Comparison of ENCODE assay signal across 26 cellular contexts in genomic region chr1:92186081-92186480, GRCh38. TPM values are rescaled to one million over a fixed set of nuclear protein-coding genes. Genes with fewer than 3 reads are reported as not detected.
DNase-seq lines count a peak whose midpoint lies in the region; ATAC-seq, FAIRE-seq and TF ChIP-seq lines count a peak whose summit lies in the region.
"Had no signal": no experiment of that assay in that cellular context is flagged by ENCODE, and none has a peak within 500 bp of the region (broad histone marks: within the 10 kb centered on the region; RNA-seq: fewer than 3 reads in every experiment).

No MANE protein-coding gene starts in this region.

- H3K36me3 ChIP-seq in brain microvascular endothelial cell (replicated peaks), result no peaks in the 10 kb centered on the region
- H3K36me3 ChIP-seq in sigmoid colon, result peaks cover 0 to 22% (median 5%) of the 10 kb centered on the region in 4 donors
- H3K36me3 ChIP-seq in pancreas, result no peaks in the 10 kb centered on the region
- H3K36me3 ChIP-seq: colonic mucosa had no signal

- peak overlapping the region; percentile 47 for H3K27ac ChIP-seq in brain microvascular endothelial cell
- H3K27ac ChIP-seq in sigmoid colon, result no peak overlapping the region
- no peak overlapping the region for H3K27ac ChIP-seq in pancreas
- H3K27ac ChIP-seq: colonic mucosa, esophagus muscularis mucosa, heart right ventricle, upper lobe of right lung had no signal

- H3K4me3 ChIP-seq in AG09309 (ENCODE audit: control insufficient read depth, low read depth, low read length), result no peak overlapping the region
- H3K4me3 ChIP-seq in brain microvascular endothelial cell (ENCODE audit: low read depth, low read length), result no peak overlapping the region
- no peak overlapping the region for H3K4me3 ChIP-seq in sigmoid colon
- no peak overlapping the region for H3K4me3 ChIP-seq in pancreas
- H3K4me3 ChIP-seq: colonic mucosa, esophagus muscularis mucosa, heart right ventricle, upper lobe of right lung had no signal

- intact Hi-C loops in sigmoid colon (cut with DNase I), result no loop called here
- intact Hi-C loops in pancreas (cut with DNase I), result no loop called here

- H3K9me3 ChIP-seq in sigmoid colon (no peaks in the 10 kb centered on the region), pancreas (no peaks in the 10 kb centered on the region)
- H3K9me3 ChIP-seq: colonic mucosa, esophagus muscularis mucosa, heart right ventricle, upper lobe of right lung had no signal

- DNase-seq in AG09309 (ENCODE audit: low read depth) (peak; percentile 13), HCEC 1CT (peak; percentile 39), brain microvascular endothelial cell (peak; percentile 41), non-pigmented ciliary epithelial cell (ENCODE audit: low read depth) (peak; percentile 46), sigmoid colon (no peak), pancreas (no peak)
- no peak for DNase-seq in activated CD4-positive, CD25-positive, alpha-beta regulatory T cell treated with anti-CD3 and anti-CD28 coated beads, Interleukin-2, amount 50 U/mL, for 72 hours
- DNase-seq: activated CD4-positive, alpha-beta T cell treated with anti-CD3 and anti-CD28 coated beads for 36 hours; activated T-cell treated with anti-CD3 and anti-CD28 coated beads, Interleukin-2, amount 50 U/mL, for 72 hours; CD8-positive, alpha-beta T cell; colonic mucosa; heart right ventricle; Kasumi-1; naive thymus-derived CD4-positive, alpha-beta T cell; NCI-H1092; NCI-H187 treated with DMSO at 0.1 percent for 48 hours; NCI-H82; SHP77; stimulated activated CD8-positive, alpha-beta memory T cell treated with anti-CD3 and anti-CD28 coated beads, Interleukin-4, amount 100 ng/mL, for 48 hours; T-cell; upper lobe of right lung had no signal

- FAIRE-seq in pancreas (lab: Jason Lieb, UNC), result no peak
- FAIRE-seq: TTC549 had no signal

- in situ Hi-C loops in brain microvascular endothelial cell (cut with HindIII; ENCODE audit: low pct_ligation_motif_present, low sequenced_read_pairs), result no loop called here

- WGBS in sigmoid colon, 2 donors, result 95 to 97% methylated on average over 1 of the region's 1 CpG
- 88 to 95% methylated on average over 1 of the region's 1 CpG for WGBS in pancreas, 2 donors

- no peaks in the 10 kb centered on the region for H3K27me3 ChIP-seq in brain microvascular endothelial cell (replicated peaks)
- no peaks in the 10 kb centered on the region for H3K27me3 ChIP-seq in sigmoid colon
- no peaks in the 10 kb centered on the region for H3K27me3 ChIP-seq in pancreas
- H3K27me3 ChIP-seq: colonic mucosa, esophagus muscularis mucosa, heart right ventricle, upper lobe of right lung had no signal

- no peak for TF ChIP-seq POLR2A in sigmoid colon (IDR thresholded peaks at IDR 0.05)

- no peak for TF ChIP-seq CTCF in AG09309 (IDR thresholded peaks at IDR 0.05; ENCODE audit: control insufficient read depth, insufficient read depth, low read depth, low read length, missing control alignments)
- TF ChIP-seq CTCF in brain microvascular endothelial cell (IDR thresholded peaks at IDR 0.05; ENCODE audit: low read depth, low read length, missing control alignments), result no peak
- no peak for TF ChIP-seq CTCF in sigmoid colon (IDR thresholded peaks at IDR 0.05)
- no peak for TF ChIP-seq CTCF in pancreas (IDR thresholded peaks at IDR 0.05)

- no peak for TF ChIP-seq EP300 in sigmoid colon (IDR thresholded peaks at IDR 0.05)

- ATAC-seq in pancreas, result no peak
- ATAC-seq: activated CD4-positive, alpha-beta T cell treated with anti-CD3 and anti-CD28 coated beads for 36 hours; activated T-cell treated with anti-CD3 and anti-CD28 coated beads, Interleukin-2, amount 50 U/mL, for 72 hours; CD8-positive, alpha-beta T cell; heart right ventricle; naive thymus-derived CD4-positive, alpha-beta T cell; T-cell; upper lobe of right lung had no signal

- H3K4me1 ChIP-seq in sigmoid colon (no peaks in the 10 kb centered on the region), pancreas (no peaks in the 10 kb centered on the region)
- H3K4me1 ChIP-seq: colonic mucosa, esophagus muscularis mucosa, heart right ventricle, upper lobe of right lung had no signal

RNA-seq across cellular contexts. Expression of gene C1orf146, which starts 31.6 kb away (rescaled TPM):
- not detected for total RNA-seq in sigmoid colon
- polyA plus RNA-seq in sigmoid colon, result not detected
- not detected for total RNA-seq in pancreas
- not detected for polyA plus RNA-seq in pancreas
- total RNA-seq: activated CD4-positive, alpha-beta T cell treated with anti-CD3 and anti-CD28 coated beads for 36 hours; activated T-cell treated with anti-CD3 and anti-CD28 coated beads, Interleukin-2, amount 50 U/mL, for 72 hours; CD8-positive, alpha-beta T cell; colonic mucosa; esophagus muscularis mucosa; heart right ventricle; mesenteric fat pad; naive thymus-derived CD4-positive, alpha-beta T cell; OCI-LY7; omental fat pad; T-cell; upper lobe of right lung had no signal
- polyA plus RNA-seq: heart right ventricle; naive thymus-derived CD4-positive, alpha-beta T cell had no signal

Comparison
In these comparisons a context has a peak if more than half of its experiments do, and no peak if none do; other contexts are left out.
1. DNase-seq: peak in AG09309 (single experiment), HCEC 1CT (single experiment), brain microvascular endothelial cell (single experiment) and non-pigmented ciliary epithelial cell (single experiment); none in sigmoid colon (single experiment), pancreas (0 of 6) and activated CD4-positive, CD25-positive, alpha-beta regulatory T cell treated with anti-CD3 and anti-CD28 coated beads, Interleukin-2, amount 50 U/mL, for 72 hours (single experiment).